Comparison of ENCODE assay signal across 1 cellular context in the genomic region with DNA sequence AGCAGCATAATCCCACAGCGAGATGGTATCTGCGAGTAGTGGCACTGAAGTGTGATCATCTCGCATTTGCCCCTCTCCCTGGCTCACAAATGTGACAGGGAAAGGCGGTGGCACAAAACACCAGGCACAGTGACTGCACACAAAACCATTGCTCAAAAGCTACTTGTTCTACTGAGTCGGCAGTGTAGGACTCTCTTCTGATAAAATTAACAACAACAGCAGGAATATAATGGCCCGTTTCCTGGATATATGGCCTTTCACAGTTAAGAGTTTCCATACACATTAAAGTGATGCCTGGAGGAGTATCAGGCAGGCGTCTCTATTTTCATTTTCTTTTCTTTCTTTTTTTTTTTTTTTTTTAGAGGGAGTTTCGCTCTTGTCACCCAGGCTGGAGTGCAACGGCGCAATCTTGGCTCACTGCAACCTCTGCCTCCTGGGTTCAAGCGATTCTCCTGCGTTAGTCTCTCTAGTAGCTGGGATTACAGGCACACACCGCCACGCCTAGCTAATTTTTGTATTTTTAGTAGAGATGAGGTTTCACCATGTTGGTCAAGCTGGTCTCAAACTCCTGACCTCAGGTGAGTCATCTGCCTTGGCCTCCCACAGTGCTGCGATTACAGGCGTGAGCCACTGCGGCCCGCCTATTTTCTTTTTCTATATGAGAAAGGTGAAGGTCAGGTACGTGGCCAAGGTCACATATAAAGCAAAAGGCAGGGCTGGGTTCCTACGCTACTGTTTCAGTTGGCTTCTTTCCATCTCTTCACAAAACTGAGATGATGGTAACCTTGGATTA.
TF ChIP-seq lines count a peak whose summit lies in the region.

No MANE protein-coding gene starts in this region.

TF ChIP-seq in HepG2, 621 proteins besides CTCF, POLR2A, EP300 and RAD21 (continued from another document and continues in another):
- TF ChIP-seq, protein P1, sequence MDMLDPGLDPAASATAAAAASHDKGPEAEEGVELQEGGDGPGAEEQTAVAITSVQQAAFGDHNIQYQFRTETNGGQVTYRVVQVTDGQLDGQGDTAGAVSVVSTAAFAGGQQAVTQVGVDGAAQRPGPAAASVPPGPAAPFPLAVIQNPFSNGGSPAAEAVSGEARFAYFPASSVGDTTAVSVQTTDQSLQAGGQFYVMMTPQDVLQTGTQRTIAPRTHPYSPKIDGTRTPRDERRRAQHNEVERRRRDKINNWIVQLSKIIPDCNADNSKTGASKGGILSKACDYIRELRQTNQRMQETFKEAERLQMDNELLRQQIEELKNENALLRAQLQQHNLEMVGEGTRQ (IDR thresholded peaks at IDR 0.05; ENCODE audit: low read depth, low read length): no peak
- TF ChIP-seq, protein P1 (CRISPR knock-in tag; IDR thresholded peaks at IDR 0.05; ENCODE audit: borderline replicate concordance): no peak
- TF ChIP-seq THAP11 (CRISPR knock-in tag; IDR thresholded peaks at IDR 0.05) (peak; percentile 23; the same call in 1 of the 2 replicates), PRPF4 (IDR thresholded peaks at IDR 0.05; ENCODE audit: low read depth, low read length, poor library complexity, severe bottlenecking) (no peak), HHEX (CRISPR knock-in tag; IDR thresholded peaks at IDR 0.05) (no peak), FOSL1 (CRISPR knock-in tag; IDR thresholded peaks at IDR 0.05; ENCODE audit: borderline replicate concordance) (peak; percentile 54; the same call in 1 of the 2 replicates), FOXA1 (IDR thresholded peaks at IDR 0.05) (no peak), FOXA1 (CRISPR knock-in tag; IDR thresholded peaks at IDR 0.05) (no peak), FOXJ3 (CRISPR knock-in tag; IDR thresholded peaks at IDR 0.05; ENCODE audit: borderline replicate concordance) (no peak), SIN3A (IDR thresholded peaks at IDR 0.05; ENCODE audit: borderline replicate concordance, low read depth, low read length) (no peak), ATF7-NPFF (CRISPR knock-in tag; IDR thresholded peaks at IDR 0.05; ENCODE audit: low read depth) (no peak), MTF2 (CRISPR knock-in tag; IDR thresholded peaks at IDR 0.05; ENCODE audit: borderline replicate concordance) (no peak), CENPT (CRISPR knock-in tag; IDR thresholded peaks at IDR 0.05; ENCODE audit: low read depth) (no peak), ZNF251 (CRISPR knock-in tag; IDR thresholded peaks at IDR 0.05) (no peak), REXO4 (CRISPR knock-in tag; IDR thresholded peaks at IDR 0.05; ENCODE audit: borderline replicate concordance) (no peak), SMARCE1 (IDR thresholded peaks at IDR 0.05; ENCODE audit: borderline replicate concordance) (no peak), PAX8 (CRISPR knock-in tag; IDR thresholded peaks at IDR 0.05; ENCODE audit: borderline replicate concordance) (no peak), TEAD2 (CRISPR knock-in tag; IDR thresholded peaks at IDR 0.05) (no peak), ZFP1 (CRISPR knock-in tag; IDR thresholded peaks at IDR 0.05) (no peak), SAP130 (CRISPR knock-in tag; IDR thresholded peaks at IDR 0.05; ENCODE audit: low read depth) (0 out of 2 replicates have a peak, but pooled peaks have one; percentile 24), ZNF75D (CRISPR knock-in tag; IDR thresholded peaks at IDR 0.05; ENCODE audit: borderline replicate concordance) (no peak), CHD4 (IDR thresholded peaks at IDR 0.05; ENCODE audit: borderline replicate concordance, low read length) (no peak), NFE2L1 (CRISPR knock-in tag; IDR thresholded peaks at IDR 0.05; ENCODE audit: borderline replicate concordance) (no peak), U2AF1 (optimal IDR thresholded peaks at IDR 0.05; ENCODE audit: low read depth, low read length) (no peak), ZFY (CRISPR knock-in tag; IDR thresholded peaks at IDR 0.05) (0 out of 2 replicates have a peak, but pooled peaks have one; percentile 16), ZNF350 (CRISPR knock-in tag; IDR thresholded peaks at IDR 0.05; ENCODE audit: borderline replicate concordance, low read depth) (no peak), NCOA2 (CRISPR knock-in tag; IDR thresholded peaks at IDR 0.05) (0 out of 2 replicates have a peak, but pooled peaks have one; percentile 40), KLF11 (CRISPR knock-in tag; IDR thresholded peaks at IDR 0.05) (no peak), CCDC6 (CRISPR knock-in tag; IDR thresholded peaks at IDR 0.05) (no peak), ZSCAN30 (CRISPR knock-in tag; IDR thresholded peaks at IDR 0.05) (no peak), ZNF83 (CRISPR knock-in tag; IDR thresholded peaks at IDR 0.05; ENCODE audit: borderline replicate concordance) (no peak), NR2F1 (CRISPR knock-in tag; IDR thresholded peaks at IDR 0.05) (peak; percentile 51; a peak in 3 of 4 replicates), NR2F6 (IDR thresholded peaks at IDR 0.05) (peak; percentile 62), NR2F6 (CRISPR knock-in tag; IDR thresholded peaks at IDR 0.05) (peak; percentile 69), RARA (CRISPR knock-in tag; IDR thresholded peaks at IDR 0.05) (peak; percentile 93), PAWR (CRISPR knock-in tag; IDR thresholded peaks at IDR 0.05; ENCODE audit: borderline replicate concordance) (no peak), SALL2 (CRISPR knock-in tag; IDR thresholded peaks at IDR 0.05) (no peak), AKAP8 (CRISPR knock-in tag; IDR thresholded peaks at IDR 0.05) (no peak), SRSF4 (IDR thresholded peaks at IDR 0.05; ENCODE audit: low read depth, low read length, poor library complexity, severe bottlenecking) (no peak), ZNF644 (CRISPR knock-in tag; IDR thresholded peaks at IDR 0.05; ENCODE audit: low read depth) (peak; percentile 12; the same call in 1 of the 2 replicates), ZNF317 (CRISPR knock-in tag; IDR thresholded peaks at IDR 0.05) (no peak), GTF2F1 (IDR thresholded peaks at IDR 0.05; ENCODE audit: low read length) (no peak), KDM4B (CRISPR knock-in tag; IDR thresholded peaks at IDR 0.05) (no peak), JDP2 (CRISPR knock-in tag; IDR thresholded peaks at IDR 0.05; ENCODE audit: borderline replicate concordance) (no peak), HES4 (CRISPR knock-in tag; IDR thresholded peaks at IDR 0.05; ENCODE audit: borderline replicate concordance) (no peak), FIP1L1 (IDR thresholded peaks at IDR 0.05; ENCODE audit: borderline replicate concordance, insufficient read depth, low read depth, low read length) (no peak)
- TF ChIP-seq, protein P2, sequence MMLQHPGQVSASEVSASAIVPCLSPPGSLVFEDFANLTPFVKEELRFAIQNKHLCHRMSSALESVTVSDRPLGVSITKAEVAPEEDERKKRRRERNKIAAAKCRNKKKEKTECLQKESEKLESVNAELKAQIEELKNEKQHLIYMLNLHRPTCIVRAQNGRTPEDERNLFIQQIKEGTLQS (CRISPR knock-in tag; IDR thresholded peaks at IDR 0.05): peak; percentile 69
- TF ChIP-seq, protein P3, sequence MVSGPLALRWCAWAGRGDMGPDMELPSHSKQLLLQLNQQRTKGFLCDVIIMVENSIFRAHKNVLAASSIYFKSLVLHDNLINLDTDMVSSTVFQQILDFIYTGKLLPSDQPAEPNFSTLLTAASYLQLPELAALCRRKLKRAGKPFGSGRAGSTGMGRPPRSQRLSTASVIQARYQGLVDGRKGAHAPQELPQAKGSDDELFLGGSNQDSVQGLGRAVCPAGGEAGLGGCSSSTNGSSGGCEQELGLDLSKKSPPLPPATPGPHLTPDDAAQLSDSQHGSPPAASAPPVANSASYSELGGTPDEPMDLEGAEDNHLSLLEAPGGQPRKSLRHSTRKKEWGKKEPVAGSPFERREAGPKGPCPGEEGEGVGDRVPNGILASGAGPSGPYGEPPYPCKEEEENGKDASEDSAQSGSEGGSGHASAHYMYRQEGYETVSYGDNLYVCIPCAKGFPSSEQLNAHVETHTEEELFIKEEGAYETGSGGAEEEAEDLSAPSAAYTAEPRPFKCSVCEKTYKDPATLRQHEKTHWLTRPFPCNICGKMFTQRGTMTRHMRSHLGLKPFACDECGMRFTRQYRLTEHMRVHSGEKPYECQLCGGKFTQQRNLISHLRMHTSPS (CRISPR knock-in tag; IDR thresholded peaks at IDR 0.05; ENCODE audit: low read depth): no peak
- TF ChIP-seq, protein P4, sequence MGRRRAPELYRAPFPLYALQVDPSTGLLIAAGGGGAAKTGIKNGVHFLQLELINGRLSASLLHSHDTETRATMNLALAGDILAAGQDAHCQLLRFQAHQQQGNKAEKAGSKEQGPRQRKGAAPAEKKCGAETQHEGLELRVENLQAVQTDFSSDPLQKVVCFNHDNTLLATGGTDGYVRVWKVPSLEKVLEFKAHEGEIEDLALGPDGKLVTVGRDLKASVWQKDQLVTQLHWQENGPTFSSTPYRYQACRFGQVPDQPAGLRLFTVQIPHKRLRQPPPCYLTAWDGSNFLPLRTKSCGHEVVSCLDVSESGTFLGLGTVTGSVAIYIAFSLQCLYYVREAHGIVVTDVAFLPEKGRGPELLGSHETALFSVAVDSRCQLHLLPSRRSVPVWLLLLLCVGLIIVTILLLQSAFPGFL (CRISPR knock-in tag; IDR thresholded peaks at IDR 0.05): no peak
- TF ChIP-seq, protein P5, sequence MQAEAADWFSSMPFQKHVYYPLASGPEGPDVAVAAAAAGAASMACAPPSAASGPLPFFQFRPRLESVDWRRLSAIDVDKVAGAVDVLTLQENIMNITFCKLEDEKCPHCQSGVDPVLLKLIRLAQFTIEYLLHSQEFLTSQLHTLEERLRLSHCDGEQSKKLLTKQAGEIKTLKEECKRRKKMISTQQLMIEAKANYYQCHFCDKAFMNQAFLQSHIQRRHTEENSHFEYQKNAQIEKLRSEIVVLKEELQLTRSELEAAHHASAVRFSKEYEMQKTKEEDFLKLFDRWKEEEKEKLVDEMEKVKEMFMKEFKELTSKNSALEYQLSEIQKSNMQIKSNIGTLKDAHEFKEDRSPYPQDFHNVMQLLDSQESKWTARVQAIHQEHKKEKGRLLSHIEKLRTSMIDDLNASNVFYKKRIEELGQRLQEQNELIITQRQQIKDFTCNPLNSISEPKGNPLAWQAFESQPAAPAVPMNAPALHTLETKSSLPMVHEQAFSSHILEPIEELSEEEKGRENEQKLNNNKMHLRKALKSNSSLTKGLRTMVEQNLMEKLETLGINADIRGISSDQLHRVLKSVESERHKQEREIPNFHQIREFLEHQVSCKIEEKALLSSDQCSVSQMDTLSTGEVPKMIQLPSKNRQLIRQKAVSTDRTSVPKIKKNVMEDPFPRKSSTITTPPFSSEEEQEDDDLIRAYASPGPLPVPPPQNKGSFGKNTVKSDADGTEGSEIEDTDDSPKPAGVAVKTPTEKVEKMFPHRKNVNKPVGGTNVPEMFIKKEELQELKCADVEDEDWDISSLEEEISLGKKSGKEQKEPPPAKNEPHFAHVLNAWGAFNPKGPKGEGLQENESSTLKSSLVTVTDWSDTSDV (CRISPR knock-in tag; IDR thresholded peaks at IDR 0.05): no peak
- TF ChIP-seq, protein P6, sequence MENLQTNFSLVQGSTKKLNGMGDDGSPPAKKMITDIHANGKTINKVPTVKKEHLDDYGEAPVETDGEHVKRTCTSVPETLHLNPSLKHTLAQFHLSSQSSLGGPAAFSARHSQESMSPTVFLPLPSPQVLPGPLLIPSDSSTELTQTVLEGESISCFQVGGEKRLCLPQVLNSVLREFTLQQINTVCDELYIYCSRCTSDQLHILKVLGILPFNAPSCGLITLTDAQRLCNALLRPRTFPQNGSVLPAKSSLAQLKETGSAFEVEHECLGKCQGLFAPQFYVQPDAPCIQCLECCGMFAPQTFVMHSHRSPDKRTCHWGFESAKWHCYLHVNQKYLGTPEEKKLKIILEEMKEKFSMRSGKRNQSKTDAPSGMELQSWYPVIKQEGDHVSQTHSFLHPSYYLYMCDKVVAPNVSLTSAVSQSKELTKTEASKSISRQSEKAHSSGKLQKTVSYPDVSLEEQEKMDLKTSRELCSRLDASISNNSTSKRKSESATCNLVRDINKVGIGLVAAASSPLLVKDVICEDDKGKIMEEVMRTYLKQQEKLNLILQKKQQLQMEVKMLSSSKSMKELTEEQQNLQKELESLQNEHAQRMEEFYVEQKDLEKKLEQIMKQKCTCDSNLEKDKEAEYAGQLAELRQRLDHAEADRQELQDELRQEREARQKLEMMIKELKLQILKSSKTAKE (CRISPR knock-in tag; IDR thresholded peaks at IDR 0.05; ENCODE audit: borderline replicate concordance): 0 out of 2 replicates have a peak, but pooled peaks have one; percentile 13
- TF ChIP-seq, protein P7, sequence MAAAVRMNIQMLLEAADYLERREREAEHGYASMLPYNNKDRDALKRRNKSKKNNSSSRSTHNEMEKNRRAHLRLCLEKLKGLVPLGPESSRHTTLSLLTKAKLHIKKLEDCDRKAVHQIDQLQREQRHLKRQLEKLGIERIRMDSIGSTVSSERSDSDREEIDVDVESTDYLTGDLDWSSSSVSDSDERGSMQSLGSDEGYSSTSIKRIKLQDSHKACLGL (CRISPR knock-in tag; IDR thresholded peaks at IDR 0.05): no peak
- TF ChIP-seq, protein P8, sequence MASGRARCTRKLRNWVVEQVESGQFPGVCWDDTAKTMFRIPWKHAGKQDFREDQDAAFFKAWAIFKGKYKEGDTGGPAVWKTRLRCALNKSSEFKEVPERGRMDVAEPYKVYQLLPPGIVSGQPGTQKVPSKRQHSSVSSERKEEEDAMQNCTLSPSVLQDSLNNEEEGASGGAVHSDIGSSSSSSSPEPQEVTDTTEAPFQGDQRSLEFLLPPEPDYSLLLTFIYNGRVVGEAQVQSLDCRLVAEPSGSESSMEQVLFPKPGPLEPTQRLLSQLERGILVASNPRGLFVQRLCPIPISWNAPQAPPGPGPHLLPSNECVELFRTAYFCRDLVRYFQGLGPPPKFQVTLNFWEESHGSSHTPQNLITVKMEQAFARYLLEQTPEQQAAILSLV (CRISPR knock-in tag; IDR thresholded peaks at IDR 0.05; ENCODE audit: borderline replicate concordance): no peak
